In genomic region chr4:152535236-152535902, GRCh38 we compare ENCODE assay signal across 8 cellular contexts. TPM values are rescaled to one million over a fixed set of nuclear protein-coding genes. Genes with fewer than 3 reads are reported as not detected.
DNase-seq lines count a peak whose midpoint lies in the region; ATAC-seq, FAIRE-seq and TF ChIP-seq lines count a peak whose summit lies in the region.

No MANE protein-coding gene starts in this region.

- H3K4me3 ChIP-seq in HCT116 (replicated peaks in 1 of 2; ENCODE audit: low read depth in 1 of 2, low read length in 2 of 2) (peak overlapping the region; percentile 83 to 92), GM12878 (peak overlapping the region; percentile 92), subcutaneous abdominal adipose tissue (ENCODE audit: low read depth in 1 of 5, low read length in 5 of 5) (peak overlapping the region; percentile 77 to 99 (median 95))

- H3K27me3 ChIP-seq in HCT116 (ENCODE audit: insufficient read depth, low read length), result no peaks in the 10 kb centered on the region
- no peaks in the 10 kb centered on the region for H3K27me3 ChIP-seq in GM12878 (replicated peaks in 1 of 2; ENCODE audit: control insufficient read depth in 2 of 2, insufficient read depth in 2 of 2, low read length in 1 of 2)
- no peaks in the 10 kb centered on the region for H3K27me3 ChIP-seq in layer of hippocampus (ENCODE audit: control insufficient read depth, insufficient read depth, low read length)
- H3K27me3 ChIP-seq in subcutaneous abdominal adipose tissue (ENCODE audit: control insufficient read depth in 5 of 5, insufficient read depth in 4 of 5, low read length in 5 of 5), result no peaks in the 10 kb centered on the region

- no peaks in the 10 kb centered on the region for H3K9me2 ChIP-seq in HCT116 (ENCODE audit: insufficient read depth)

- RAD21 ChIA-PET in HCT116 (lab: Charles Lee; ENCODE audit: low non-redundant PET in 1 of 2, low total read pairs in 2 of 2, uncharacterized antibody in 2 of 2, unreplicated experiment in 2 of 2), result no interaction called here
- RAD21 ChIA-PET in GM12878 (lab: Charles Lee; ENCODE audit: unreplicated experiment), result interaction anchor here (1.0 to 11.7 kb wide), 12 partner anchors 9 to 200 kb away, joined by 3 to 224 read pairs (median 12); no protein-coding TSS in a partner anchor

- FAIRE-seq in GM12878 (lab: Jason Lieb, UNC), result no peak

- intact Hi-C loops in HCT116 (cut with micrococcal nuclease) (no loop called here), GM12878 (cut with micrococcal nuclease; ENCODE audit: unreplicated experiment) (loop anchor here (5.0 kb wide), 1 partner anchor 78 kb away; no protein-coding TSS in a partner anchor)

- H4K20me1 ChIP-seq in HCT116 (ENCODE audit: insufficient read depth) (peaks cover 6% of the 10 kb centered on the region; the same call in 1 of the 2 replicates), GM12878 (ENCODE audit: control insufficient read depth, insufficient read depth) (no peaks in the 10 kb centered on the region)

- TF ChIP-seq POLR2A in HCT116 (IDR thresholded peaks at IDR 0.05; ENCODE audit: borderline replicate concordance, extremely low read depth, insufficient read depth, insufficient read length) (no peak), GM12878 (IDR thresholded peaks at IDR 0.05; ENCODE audit: low read depth, low read length) (no peak)

- H3K9ac ChIP-seq in HCT116 (ENCODE audit: low read length) (peak overlapping the region; percentile 97), GM12878 (ENCODE audit: control insufficient read depth, insufficient read depth, low read length) (peak overlapping the region; percentile 90), subcutaneous abdominal adipose tissue (ENCODE audit: low read length in 5 of 5) (peak overlapping the region in 4 of 5 donors; percentile 82 to 89 (median 86))

- POLR2A ChIA-PET in HCT116 (lab: Charles Lee) (interaction anchor here (1.0 to 2.1 kb wide), 2 partner anchors 9 to 20 kb away, joined by 3 to 9 read pairs; no protein-coding TSS in a partner anchor), GM12878 (lab: Charles Lee) (interaction anchor here (1.0 to 11.2 kb wide), 13 partner anchors 8 to 108 kb away, joined by 3 to 228 read pairs (median 8); no protein-coding TSS in a partner anchor)

- H3K79me2 ChIP-seq in HCT116 (ENCODE audit: insufficient read depth, low read length) (peaks cover 87% of the 10 kb centered on the region), GM12878 (ENCODE audit: control insufficient read depth, insufficient read depth, low read length) (peaks cover 96% of the 10 kb centered on the region)

- H3K27ac ChIP-seq in HCT116 (ENCODE audit: low read depth, low read length), result peak overlapping the region; percentile 80
- H3K27ac ChIP-seq in GM12878 (ENCODE audit: control insufficient read depth, insufficient read depth), result peak overlapping the region; percentile 86
- H3K27ac ChIP-seq in layer of hippocampus (ENCODE audit: low read depth, low read length), result peak overlapping the region; percentile 82
- H3K27ac ChIP-seq in subcutaneous abdominal adipose tissue (ENCODE audit: low read depth, low read length), result peak overlapping the region; percentile 80

- TF ChIP-seq CTCF in GM13976 (IDR thresholded peaks at IDR 0.05; ENCODE audit: borderline replicate concordance, control extremely low read depth, extremely low read depth, insufficient read depth, missing control alignments) (no peak), HCT116 (IDR thresholded peaks at IDR 0.05 in 2 of 3, conservative IDR thresholded peaks at IDR 0.05 in 1 of 3; ENCODE audit: borderline replicate concordance in 1 of 3, insufficient read depth in 1 of 3, low read depth in 2 of 3, low read length in 2 of 3) (no peak), GM12878 (IDR thresholded peaks at IDR 0.05 in 2 of 3, conservative IDR thresholded peaks at IDR 0.05 in 1 of 3; ENCODE audit: control insufficient read depth in 2 of 3, extremely low read depth in 1 of 3, insufficient read depth in 1 of 3, low read depth in 3 of 3, low read length in 3 of 3) (no peak)

- TF ChIP-seq EP300 in GM12878 (IDR thresholded peaks at IDR 0.05; ENCODE audit: borderline replicate concordance in 1 of 2, control insufficient read depth in 1 of 2, low read depth in 2 of 2, low read length in 2 of 2), result no peak

- H3K36me3 ChIP-seq in HCT116 (ENCODE audit: control insufficient read depth in 1 of 2, insufficient read depth in 2 of 2, low read length in 2 of 2) (peaks cover 0 to 14% of the 10 kb centered on the region in 2 experiments; a peak in 2 of 4 replicates), GM12878 (ENCODE audit: control insufficient read depth in 2 of 2, insufficient read depth in 2 of 2, low read length in 1 of 2) (no peaks in the 10 kb centered on the region; a peak in 1 of 4 replicates), subcutaneous abdominal adipose tissue (ENCODE audit: control insufficient read depth in 5 of 5, insufficient read depth in 5 of 5, low read length in 5 of 5) (peaks cover 3 to 11% (median 8%) of the 10 kb centered on the region in 5 donors)

- SMC1A ChIA-PET in GM12878 (lab: Charles Lee; ENCODE audit: uncharacterized antibody, unreplicated experiment), result interaction anchor here (0.8 to 12.6 kb wide), 13 partner anchors 9 to 163 kb away, joined by 3 to 231 read pairs (median 20); no protein-coding TSS in a partner anchor

- 0% methylated on average over 47 of the region's 70 CpGs for WGBS in GM12878 (ENCODE audit: insufficient coverage, insufficient replicate concordance, low lambda C conversion rate, missing lambda C conversion rate)

- ATAC-seq in HCT116 (peak; percentile 19), GM12878 (peak; percentile 4)

- DNase-seq in GM13976 (ENCODE audit: low spot score), result peak; percentile 35
- DNase-seq in HCT116 (ENCODE audit: low read depth, low spot score), result no peak
- peak; percentile 20 for DNase-seq in NCI-H69 (lab: John Stamatoyannopoulos, UW)
- no peak for DNase-seq in GM12878 (ENCODE audit: low read depth, low spot score)
- no peak for DNase-seq in SHP77 treated with DMSO at 0.1 percent for 48 hours (lab: John Stamatoyannopoulos, UW)
- DNase-seq in KG1 (lab: John Stamatoyannopoulos, UW), result no peak

- H3K4me1 ChIP-seq in HCT116 (ENCODE audit: control insufficient read depth in 1 of 2, insufficient read depth in 2 of 2, low read length in 2 of 2), result peaks cover 14 to 17% of the 10 kb centered on the region in 2 experiments; a peak in 3 of 4 replicates
- peaks cover 23% of the 10 kb centered on the region for H3K4me1 ChIP-seq in GM12878 (ENCODE audit: control insufficient read depth, insufficient read depth, low read length)
- peaks cover 5 to 36% (median 31%) of the 10 kb centered on the region in 5 donors for H3K4me1 ChIP-seq in subcutaneous abdominal adipose tissue (ENCODE audit: control insufficient read depth in 5 of 5, insufficient read depth in 5 of 5, low read length in 5 of 5)

- in situ Hi-C loops in GM13976 (cut with MboI; ENCODE audit: low sequenced_read_pairs, unreplicated experiment), result no loop called here
- in situ Hi-C loops in GM12878 (cut with MboI), result no loop called here

- H3K4me2 ChIP-seq in HCT116 (ENCODE audit: low read length), result peak overlapping the region; percentile 95
- no peak overlapping the region; the same call in 1 of the 2 replicates for H3K4me2 ChIP-seq in GM12878 (ENCODE audit: control insufficient read depth, insufficient read depth)

- no peak overlapping the region for H2AFZ ChIP-seq in HCT116 (ENCODE audit: low read depth, low read length, poor library complexity, severe bottlenecking)
- H2AFZ ChIP-seq in GM12878 (ENCODE audit: control insufficient read depth, low read depth, low read length), result peak overlapping the region; percentile 30; the same call in 1 of the 2 replicates

- CTCF ChIA-PET in HCT116 (lab: Charles Lee), result no interaction called here
- CTCF ChIA-PET in GM12878 (lab: Yijun Ruan, JAX), result interaction anchor here (1.1 to 11.6 kb wide), 9 partner anchors 11 to 126 kb away, joined by 3 to 146 read pairs (median 5); no protein-coding TSS in a partner anchor

- TF ChIP-seq RAD21 in HCT116 (IDR thresholded peaks at IDR 0.05; ENCODE audit: low read depth), result no peak
- TF ChIP-seq RAD21 in GM12878 (IDR thresholded peaks at IDR 0.05; ENCODE audit: insufficient read depth, low read depth, low read length), result no peak

- no TSS peak for BruUV-seq in HCT116 (replicated peaks; lab: Mats Ljungman, UMichigan)
- BruUV-seq in GM12878 (replicated peaks; lab: Mats Ljungman, UMichigan), result no TSS peak

- H3K9me3 ChIP-seq in HCT116 (ENCODE audit: control insufficient read depth in 1 of 2, insufficient read depth in 1 of 2, low read depth in 1 of 2, low read length in 2 of 2) (peaks cover 3 to 7% of the 10 kb centered on the region in 2 experiments; a peak in 2 of 4 replicates), GM12878 (replicated peaks; ENCODE audit: control insufficient read depth, insufficient read depth, low read length) (peaks cover 6% of the 10 kb centered on the region; the same call in 1 of the 3 replicates), subcutaneous abdominal adipose tissue (ENCODE audit: control insufficient read depth in 5 of 5, low read length in 5 of 5) (peaks cover 0 to 5% (median 0%) of the 10 kb centered on the region in 5 donors)

TF ChIP-seq in HCT116, 20 proteins besides CTCF, POLR2A, EP300 and RAD21:
- no peak for TF ChIP-seq TCF7L2 (IDR thresholded peaks at IDR 0.05; ENCODE audit: borderline replicate concordance, extremely low read depth, insufficient read depth, insufficient read length)

RNA-seq across cellular contexts. Expression of gene FBXW7, which starts 0.5 kb away (rescaled TPM):
- total RNA-seq in HCT116 (2021; ENCODE audit: unreplicated experiment) (23.0 TPM), GM12878 (2014; rRNA removed) (56.4 and 73.7 TPM in 2 replicates), GM12878 (2014; rRNA removed; fragmentation: Illumina TruSeq; extraction: Trizol) (118 and 122 TPM in 2 replicates), GM12878 (2021) (60.4 and 61.3 TPM in 2 replicates)
- 12.4 and 15.1 TPM in 2 replicates for polyA plus RNA-seq in HCT116 (2012)
- 401 and 420 TPM in 2 replicates for total RNA-seq in GM12878 (2013; cell fraction: nucleolus; rRNA removed)
- polyA plus RNA-seq in GM12878 (2011; ENCODE audit: low read depth), result 43.9 TPM
- polyA plus RNA-seq in GM12878 (2011; rRNA removed) (51.9 and 67.4 TPM in 2 replicates), GM12878 (2014; fragmentation: Illumina TruSeq; extraction: Trizol) (55.8 and 82.0 TPM in 2 replicates), GM12878 (2014; fragmentation: Nextera tagmentation; extraction: Ambion mirVana) (10 to 100 TPM; 40.2 to 42.5 TPM), GM12878 (2014; rRNA removed) (34.6 and 42.0 TPM in 2 replicates), GM12878 (2016; fragmentation: Nextera tagmentation; extraction: Ambion mirVana) (10 to 100 TPM; 35.8 to 37.4 TPM)
- polyA plus RNA-seq in GM12878 (2011; cell fraction: cytosol; rRNA removed), result 14.5 and 19.1 TPM in 2 replicates
- polyA plus RNA-seq in GM12878 (2011; cell fraction: nucleus; rRNA removed), result 95.0 and 104 TPM in 2 replicates
- polyA plus RNA-seq in GM12878 (2012), result 48.5 and 61.3 TPM in 2 replicates
- 87.7 and 134 TPM in 2 replicates for polyA minus RNA-seq in GM12878 (2011; rRNA and poly(A)+ RNA removed)
- 21.4 and 22.9 TPM in 2 replicates for polyA minus RNA-seq in GM12878 (2011; cell fraction: cytosol; rRNA and poly(A)+ RNA removed)
- 101 and 142 TPM in 2 replicates for polyA minus RNA-seq in GM12878 (2011; cell fraction: nucleus; rRNA and poly(A)+ RNA removed)

Comparison
In these comparisons a context has a peak if more than half of its experiments do, and no peak if none do; other contexts are left out.
1. DNase-seq: peak in GM13976 (single experiment) and NCI-H69 (single experiment); none in HCT116 (single experiment), GM12878 (single experiment), SHP77 treated with DMSO at 0.1 percent for 48 hours (single experiment) and KG1 (single experiment).
2. Peak in every context shown above with its lines, with median percentiles within 50 percentile points of each other: H3K27ac ChIP-seq, H3K4me3 ChIP-seq and H3K9ac ChIP-seq.